9 cellular contexts compared by ENCODE assay signal in genomic region chr7:57868771-57869483, GRCh38.
A peak's percentile ranks its signal among the peaks of the same experiment; 100 is the strongest.
DNase-seq lines count a peak whose midpoint lies in the region; ATAC-seq and TF ChIP-seq lines count a peak whose summit lies in the region.
"Had no signal": no experiment of that assay in that cellular context is flagged by ENCODE, and none has a peak within 500 bp of the region (broad histone marks: within the 10 kb centered on the region; RNA-seq: fewer than 3 reads in every experiment).

No MANE protein-coding gene starts in this region.

- H3K36me3 Mint-ChIP-seq in activated CD4-positive, alpha-beta memory T cell treated with anti-CD3 and anti-CD28 coated beads for 36 hours = peaks cover 8% of the 10 kb centered on the region
- peaks cover 2 to 8% of the 10 kb centered on the region in 2 donors for H3K36me3 Mint-ChIP-seq in CD4-positive, alpha-beta memory T cell

- no peak overlapping the region for H3K27ac Mint-ChIP-seq in activated CD4-positive, alpha-beta memory T cell treated with anti-CD3 and anti-CD28 coated beads for 36 hours
- H3K27ac Mint-ChIP-seq in CD4-positive, alpha-beta memory T cell = no peak overlapping the region

- no peaks in the 10 kb centered on the region for H3K27me3 ChIP-seq in prostate gland (replicated peaks; ENCODE audit: insufficient read depth)
- no peaks in the 10 kb centered on the region for H3K27me3 ChIP-seq in CD4-positive, alpha-beta memory T cell (ENCODE audit: insufficient read depth, low read length)

- no peak for ATAC-seq in left colon

- H3K4me3 Mint-ChIP-seq in activated CD4-positive, alpha-beta memory T cell treated with anti-CD3 and anti-CD28 coated beads for 36 hours = no peak overlapping the region
- H3K4me3 Mint-ChIP-seq in CD4-positive, alpha-beta memory T cell = no peak overlapping the region

- TF ChIP-seq CTCF in LNCaP clone FGC (IDR thresholded peaks at IDR 0.05; ENCODE audit: control insufficient read depth, extremely low read depth, insufficient read depth) (no peak), epithelial cell of proximal tubule (conservative IDR thresholded peaks at IDR 0.05; ENCODE audit: low read depth, low read length) (no peak), prostate gland (IDR thresholded peaks at IDR 0.05) (no peak)

- H3K4me1 Mint-ChIP-seq in activated CD4-positive, alpha-beta memory T cell treated with anti-CD3 and anti-CD28 coated beads for 36 hours (ENCODE audit: low read depth) = peaks cover 4% of the 10 kb centered on the region
- H3K4me1 Mint-ChIP-seq in CD4-positive, alpha-beta memory T cell = peaks cover 0 to 3% (median 0%) of the 10 kb centered on the region in 4 donors

- H3K9me3 Mint-ChIP-seq in activated CD4-positive, alpha-beta memory T cell treated with anti-CD3 and anti-CD28 coated beads for 36 hours = peaks cover 7% of the 10 kb centered on the region
- H3K9me3 Mint-ChIP-seq in CD4-positive, alpha-beta memory T cell = peaks cover 2 to 41% (median 26%) of the 10 kb centered on the region in 8 donors

- POLR2A ChIA-PET in activated CD4-positive, alpha-beta memory T cell treated with anti-CD3 and anti-CD28 coated beads for 36 hours (lab: Charles Lee) = no interaction called here
- POLR2A ChIA-PET in CD4-positive, alpha-beta memory T cell (lab: Charles Lee; ENCODE audit: partially characterized antibody) = no interaction called here

- intact Hi-C loops in prostate gland (cut with DNase I) (no loop called here), left colon (cut with DNase I, micrococcal nuclease) (no loop called here)
- intact Hi-C loops in activated CD4-positive, alpha-beta memory T cell treated with anti-CD3 and anti-CD28 coated beads for 36 hours (cut with micrococcal nuclease) = no loop called here
- intact Hi-C loops in CD4-positive, alpha-beta memory T cell (cut with micrococcal nuclease) = no loop called here

- no peaks in the 10 kb centered on the region for H3K36me3 ChIP-seq in prostate gland
- H3K36me3 ChIP-seq in CD4-positive, alpha-beta memory T cell (ENCODE audit: insufficient read depth, low read length) = no peaks in the 10 kb centered on the region

- CTCF ChIA-PET in activated CD4-positive, alpha-beta memory T cell treated with anti-CD3 and anti-CD28 coated beads for 36 hours (lab: Charles Lee) = no interaction called here
- CTCF ChIA-PET in CD4-positive, alpha-beta memory T cell (lab: Charles Lee; ENCODE audit: partially characterized antibody) = no interaction called here

- 11% methylated on average over 65 of the region's 66 CpGs for WGBS in prostate gland

- no peaks in the 10 kb centered on the region for H3K9me3 ChIP-seq in prostate gland
- H3K9me3 ChIP-seq in CD4-positive, alpha-beta memory T cell (ENCODE audit: control insufficient read depth in 1 of 2, low read length in 2 of 2) = no peaks in the 10 kb centered on the region

- H3K4me3 ChIP-seq in LNCaP clone FGC (ENCODE audit: low read depth, low read length) = peak overlapping the region; percentile 44
- peak overlapping the region; percentile 49 for H3K4me3 ChIP-seq in epithelial cell of proximal tubule (ENCODE audit: low read depth, low read length)
- peak overlapping the region; percentile 40 to 44 for H3K4me3 ChIP-seq in prostate gland
- H3K4me3 ChIP-seq in CD4-positive, alpha-beta memory T cell (ENCODE audit: low read length in 2 of 2) = no peak overlapping the region

- H3K27ac ChIP-seq in prostate gland = no peak overlapping the region
- no peak overlapping the region for H3K27ac ChIP-seq in CD4-positive, alpha-beta memory T cell (ENCODE audit: low read depth, low read length)

- DNase-seq in D341Med (ENCODE audit: low spot score) (peak; percentile 63), LNCaP clone FGC (ENCODE audit: low read depth) (no peak), epithelial cell of proximal tubule (ENCODE audit: low read depth) (no peak), prostate gland (ENCODE audit: low spot score) (no peak), GOT3 (lab: John Stamatoyannopoulos, UW) (no peak), left colon (no peak)
- DNase-seq in activated CD4-positive, alpha-beta memory T cell treated with anti-CD3 and anti-CD28 coated beads for 36 hours = no peak
- no peak for DNase-seq in CD4-positive, alpha-beta memory T cell
- DNase-seq: activated gamma-delta T cell had no signal

- peaks cover 38% of the 10 kb centered on the region for H3K27me3 Mint-ChIP-seq in activated CD4-positive, alpha-beta memory T cell treated with anti-CD3 and anti-CD28 coated beads for 36 hours
- peaks cover 3 to 15% of the 10 kb centered on the region in 2 donors for H3K27me3 Mint-ChIP-seq in CD4-positive, alpha-beta memory T cell

- no peak for TF ChIP-seq POLR2A in prostate gland (IDR thresholded peaks at IDR 0.05)

- no peaks in the 10 kb centered on the region for H3K4me1 ChIP-seq in prostate gland (replicated peaks)
- no peaks in the 10 kb centered on the region for H3K4me1 ChIP-seq in CD4-positive, alpha-beta memory T cell (ENCODE audit: insufficient read depth, low read length)

Comparison
In these comparisons a context has a peak if more than half of its experiments do, and no peak if none do; other contexts are left out.
1. H3K4me3 ChIP-seq: peak in LNCaP clone FGC (single experiment), epithelial cell of proximal tubule (single experiment) and prostate gland (2 of 2); none in CD4-positive, alpha-beta memory T cell (0 of 2).